Comparison of ENCODE assay signal across 1 cellular context in genomic region chr1:192386051-192386650, GRCh38.
TF ChIP-seq lines count a peak whose summit lies in the region.

No MANE protein-coding gene starts in this region.

TF ChIP-seq in K562, 482 proteins besides CTCF, POLR2A, EP300 and RAD21 (continued from another document):
- TF ChIP-seq, protein P1, sequence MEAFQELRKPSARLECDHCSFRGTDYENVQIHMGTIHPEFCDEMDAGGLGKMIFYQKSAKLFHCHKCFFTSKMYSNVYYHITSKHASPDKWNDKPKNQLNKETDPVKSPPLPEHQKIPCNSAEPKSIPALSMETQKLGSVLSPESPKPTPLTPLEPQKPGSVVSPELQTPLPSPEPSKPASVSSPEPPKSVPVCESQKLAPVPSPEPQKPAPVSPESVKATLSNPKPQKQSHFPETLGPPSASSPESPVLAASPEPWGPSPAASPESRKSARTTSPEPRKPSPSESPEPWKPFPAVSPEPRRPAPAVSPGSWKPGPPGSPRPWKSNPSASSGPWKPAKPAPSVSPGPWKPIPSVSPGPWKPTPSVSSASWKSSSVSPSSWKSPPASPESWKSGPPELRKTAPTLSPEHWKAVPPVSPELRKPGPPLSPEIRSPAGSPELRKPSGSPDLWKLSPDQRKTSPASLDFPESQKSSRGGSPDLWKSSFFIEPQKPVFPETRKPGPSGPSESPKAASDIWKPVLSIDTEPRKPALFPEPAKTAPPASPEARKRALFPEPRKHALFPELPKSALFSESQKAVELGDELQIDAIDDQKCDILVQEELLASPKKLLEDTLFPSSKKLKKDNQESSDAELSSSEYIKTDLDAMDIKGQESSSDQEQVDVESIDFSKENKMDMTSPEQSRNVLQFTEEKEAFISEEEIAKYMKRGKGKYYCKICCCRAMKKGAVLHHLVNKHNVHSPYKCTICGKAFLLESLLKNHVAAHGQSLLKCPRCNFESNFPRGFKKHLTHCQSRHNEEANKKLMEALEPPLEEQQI (IDR thresholded peaks at IDR 0.05): 0 out of 2 replicates have a peak, but pooled peaks have one; percentile 12
- TF ChIP-seq, protein P2, sequence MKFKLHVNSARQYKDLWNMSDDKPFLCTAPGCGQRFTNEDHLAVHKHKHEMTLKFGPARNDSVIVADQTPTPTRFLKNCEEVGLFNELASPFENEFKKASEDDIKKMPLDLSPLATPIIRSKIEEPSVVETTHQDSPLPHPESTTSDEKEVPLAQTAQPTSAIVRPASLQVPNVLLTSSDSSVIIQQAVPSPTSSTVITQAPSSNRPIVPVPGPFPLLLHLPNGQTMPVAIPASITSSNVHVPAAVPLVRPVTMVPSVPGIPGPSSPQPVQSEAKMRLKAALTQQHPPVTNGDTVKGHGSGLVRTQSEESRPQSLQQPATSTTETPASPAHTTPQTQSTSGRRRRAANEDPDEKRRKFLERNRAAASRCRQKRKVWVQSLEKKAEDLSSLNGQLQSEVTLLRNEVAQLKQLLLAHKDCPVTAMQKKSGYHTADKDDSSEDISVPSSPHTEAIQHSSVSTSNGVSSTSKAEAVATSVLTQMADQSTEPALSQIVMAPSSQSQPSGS (CRISPR knock-in tag; IDR thresholded peaks at IDR 0.05): no peak
TF ChIP-seq in K562: peak in this region for 7.
